Comparison of ENCODE assay signal across 26 cellular contexts in genomic region chr7:47885309-47886000, GRCh38.
DNase-seq lines count a peak whose midpoint lies in the region; ATAC-seq and TF ChIP-seq lines count a peak whose summit lies in the region.
"Had no signal": no experiment of that assay in that cellular context is flagged by ENCODE, and none has a peak within 500 bp of the region (broad histone marks: within the 10 kb centered on the region; RNA-seq: fewer than 3 reads in every experiment).

No MANE protein-coding gene starts in this region.

- H3K4me3 ChIP-seq in GM12865 (ENCODE audit: low read depth, low read length) (no peak overlapping the region), skeletal muscle tissue (ENCODE audit: low read length in 3 of 3) (peak overlapping the region in 2 of 3 donors; percentile 14 to 16)
- H3K4me3 ChIP-seq: BLaER1 treated with 17β-estradiol and CSF1 and Interleukin-3, amounts not matched to agents 10 nM and 100 nM; hepatocyte; smooth muscle cell had no signal

- H3K36me3 Mint-ChIP-seq in activated T-cell treated with anti-CD3 and anti-CD28 coated beads, Interleukin-2, amount 50 U/mL, for 4 hours (ENCODE audit: insufficient read depth), result peaks cover 1% of the 10 kb centered on the region
- H3K36me3 Mint-ChIP-seq in activated T-cell treated with anti-CD3 and anti-CD28 coated beads, Interleukin-2, amount 50 U/mL, for 24 hours (ENCODE audit: low read depth), result no peaks in the 10 kb centered on the region
- H3K36me3 Mint-ChIP-seq in activated T-helper 17 cell treated with anti-CD3 and anti-CD28 coated beads, Interleukin-2, amount 50 U/mL, for 72 hours (ENCODE audit: low read depth), result no peaks in the 10 kb centered on the region

- no peaks in the 10 kb centered on the region for H3K4me1 Mint-ChIP-seq in activated T-cell treated with anti-CD3 and anti-CD28 coated beads, Interleukin-2, amount 50 U/mL, for 4 hours (ENCODE audit: low read depth)
- H3K4me1 Mint-ChIP-seq in activated T-cell treated with anti-CD3 and anti-CD28 coated beads, Interleukin-2, amount 50 U/mL, for 24 hours (ENCODE audit: low read depth), result peaks cover 5% of the 10 kb centered on the region
- no peaks in the 10 kb centered on the region for H3K4me1 Mint-ChIP-seq in activated T-helper 17 cell treated with anti-CD3 and anti-CD28 coated beads, Interleukin-2, amount 50 U/mL, for 72 hours

- no peak overlapping the region for H3K4me3 Mint-ChIP-seq in activated T-cell treated with anti-CD3 and anti-CD28 coated beads, Interleukin-2, amount 50 U/mL, for 4 hours
- no peak overlapping the region for H3K4me3 Mint-ChIP-seq in activated T-cell treated with anti-CD3 and anti-CD28 coated beads, Interleukin-2, amount 50 U/mL, for 24 hours
- H3K4me3 Mint-ChIP-seq in activated T-helper 17 cell treated with anti-CD3 and anti-CD28 coated beads, Interleukin-2, amount 50 U/mL, for 72 hours, result no peak overlapping the region
- H3K4me3 Mint-ChIP-seq: activated CD4-positive, alpha-beta T cell treated with anti-CD3 and anti-CD28 coated beads, Interleukin-2, amount 10 ng/mL, durations not matched to agents 24 days and 14 days had no signal

- peak; percentile 39 to 66 for ATAC-seq in activated T-cell treated with anti-CD3 and anti-CD28 coated beads, Interleukin-2, amount 50 U/mL, for 4 hours
- peak; percentile 91 for ATAC-seq in activated T-helper 17 cell treated with anti-CD3 and anti-CD28 coated beads, Interleukin-2, amount 50 U/mL, for 72 hours (replicated peaks)
- no peak for ATAC-seq in HG03280 (IDR thresholded peaks at IDR 0.05; ENCODE audit: unreplicated experiment)
- ATAC-seq in HG02763 (IDR thresholded peaks at IDR 0.05; ENCODE audit: unreplicated experiment), result no peak
- ATAC-seq: left colon had no signal

- peak overlapping the region in 1 of 3 donors; percentile 26 for H3K9ac ChIP-seq in skeletal muscle tissue (ENCODE audit: low read depth in 1 of 3, low read length in 3 of 3)
- H3K9ac ChIP-seq: BLaER1 treated with 17β-estradiol and CSF1 and Interleukin-3, amounts not matched to agents 10 nM and 100 nM had no signal

- no peak for DNase-seq in activated T-cell treated with anti-CD3 and anti-CD28 coated beads, Interleukin-2, amount 50 U/mL, for 4 hours
- DNase-seq in activated T-cell treated with anti-CD3 and anti-CD28 coated beads, Interleukin-2, amount 50 U/mL, for 24 hours, result no peak
- DNase-seq in GM12865 (ENCODE audit: low read depth) (peak; percentile 18), NCI-H526 (lab: John Stamatoyannopoulos, UW) (no peak)
- DNase-seq: activated CD4-positive, alpha-beta T cell treated with anti-CD3 and anti-CD28 coated beads, Interleukin-2, amount 10 ng/mL, durations not matched to agents 24 days and 14 days; activated CD8-positive, alpha-beta memory T cell treated with anti-CD3 and anti-CD28 coated beads, Interleukin-2, amount 50 U/mL, for 48 hours; activated naive CD4-positive, alpha-beta T cell; amygdala; DMS79 treated with DMSO at 0.1 percent for 48 hours; effector CD8-positive, alpha-beta T cell; foreskin melanocyte; H7; left colon; mesendoderm; NCI-H1092 treated with DMSO at 0.1 percent for 48 hours; NCI-H187 treated with DMSO at 0.1 percent for 48 hours; NCI-H524 treated with DMSO at 0.1 percent for 48 hours; RPMI8226; substantia nigra had no signal

- no peaks in the 10 kb centered on the region for H3K9me3 Mint-ChIP-seq in activated T-cell treated with anti-CD3 and anti-CD28 coated beads, Interleukin-2, amount 50 U/mL, for 4 hours
- H3K9me3 Mint-ChIP-seq in activated T-cell treated with anti-CD3 and anti-CD28 coated beads, Interleukin-2, amount 50 U/mL, for 24 hours, result no peaks in the 10 kb centered on the region
- no peaks in the 10 kb centered on the region for H3K9me3 Mint-ChIP-seq in activated T-helper 17 cell treated with anti-CD3 and anti-CD28 coated beads, Interleukin-2, amount 50 U/mL, for 72 hours
- H3K9me3 Mint-ChIP-seq: activated CD4-positive, alpha-beta T cell treated with anti-CD3 and anti-CD28 coated beads, Interleukin-2, amount 10 ng/mL, durations not matched to agents 24 days and 14 days had no signal

- H3K9me3 ChIP-seq in skeletal muscle tissue (ENCODE audit: control insufficient read depth in 3 of 3, low read length in 3 of 3), result no peaks in the 10 kb centered on the region
- H3K9me3 ChIP-seq: BLaER1 treated with 17β-estradiol and CSF1 and Interleukin-3, amounts not matched to agents 10 nM and 100 nM had no signal

- H3K36me3 ChIP-seq in skeletal muscle tissue (ENCODE audit: control insufficient read depth in 3 of 3, insufficient read depth in 3 of 3, low read length in 3 of 3), result peaks cover 0 to 3% (median 0%) of the 10 kb centered on the region in 3 donors
- H3K36me3 ChIP-seq: BLaER1 treated with 17β-estradiol and CSF1 and Interleukin-3, amounts not matched to agents 10 nM and 100 nM had no signal

- H3K27ac ChIP-seq in skeletal muscle tissue (ENCODE audit: low read depth, low read length), result peak overlapping the region; percentile 49
- H3K27ac ChIP-seq: BLaER1 treated with 17β-estradiol and CSF1 and Interleukin-3, amounts not matched to agents 10 nM and 100 nM; hepatocyte had no signal

- no peaks in the 10 kb centered on the region for H3K27me3 ChIP-seq in skeletal muscle tissue (ENCODE audit: control insufficient read depth in 3 of 3, insufficient read depth in 3 of 3, low read length in 3 of 3)
- H3K27me3 ChIP-seq: BLaER1 treated with 17β-estradiol and CSF1 and Interleukin-3, amounts not matched to agents 10 nM and 100 nM; hepatocyte had no signal

- no peaks in the 10 kb centered on the region for H3K27me3 Mint-ChIP-seq in activated T-cell treated with anti-CD3 and anti-CD28 coated beads, Interleukin-2, amount 50 U/mL, for 4 hours (ENCODE audit: low read depth)
- H3K27me3 Mint-ChIP-seq in activated T-cell treated with anti-CD3 and anti-CD28 coated beads, Interleukin-2, amount 50 U/mL, for 24 hours, result no peaks in the 10 kb centered on the region
- no peaks in the 10 kb centered on the region for H3K27me3 Mint-ChIP-seq in activated T-helper 17 cell treated with anti-CD3 and anti-CD28 coated beads, Interleukin-2, amount 50 U/mL, for 72 hours
- H3K27me3 Mint-ChIP-seq: activated CD4-positive, alpha-beta T cell treated with anti-CD3 and anti-CD28 coated beads, Interleukin-2, amount 10 ng/mL, durations not matched to agents 24 days and 14 days had no signal

- no peak overlapping the region for H3K27ac Mint-ChIP-seq in activated T-cell treated with anti-CD3 and anti-CD28 coated beads, Interleukin-2, amount 50 U/mL, for 24 hours
- no peak overlapping the region for H3K27ac Mint-ChIP-seq in activated T-helper 17 cell treated with anti-CD3 and anti-CD28 coated beads, Interleukin-2, amount 50 U/mL, for 72 hours
- H3K27ac Mint-ChIP-seq: activated CD4-positive, alpha-beta T cell treated with anti-CD3 and anti-CD28 coated beads, Interleukin-2, amount 10 ng/mL, durations not matched to agents 24 days and 14 days had no signal

- no peak for TF ChIP-seq CTCF in GM12865 (IDR thresholded peaks at IDR 0.05; ENCODE audit: insufficient read depth, low read depth, low read length, missing control alignments)

- H3K4me1 ChIP-seq in skeletal muscle tissue (ENCODE audit: control insufficient read depth in 3 of 3, insufficient read depth in 3 of 3, low read length in 3 of 3), result peaks cover 14 to 32% (median 19%) of the 10 kb centered on the region in 3 donors

Comparison
In these comparisons a context has a peak if more than half of its experiments do, and no peak if none do; other contexts are left out.
1. ATAC-seq: peak in activated T-cell treated with anti-CD3 and anti-CD28 coated beads, Interleukin-2, amount 50 U/mL, for 4 hours (2 of 2) and activated T-helper 17 cell treated with anti-CD3 and anti-CD28 coated beads, Interleukin-2, amount 50 U/mL, for 72 hours (single experiment); none in HG03280 (single experiment) and HG02763 (single experiment).